Comparison of ENCODE assay signal across 1 cellular context in genomic region chr14:100834441-100835277, GRCh38.
TF ChIP-seq lines count a peak whose summit lies in the region.

No MANE protein-coding gene starts in this region.

TF ChIP-seq in SK-N-SH, 30 proteins besides CTCF, POLR2A, EP300 and RAD21 (continued from another document):
- TF ChIP-seq EZH2phosphoT487 (IDR thresholded peaks at IDR 0.05; ENCODE audit: borderline replicate concordance, low read depth) (no peak), USF1 (IDR thresholded peaks at IDR 0.05; ENCODE audit: borderline replicate concordance, low read depth) (no peak), RXRA (IDR thresholded peaks at IDR 0.05; ENCODE audit: borderline replicate concordance, low read depth) (no peak), SMC3 (IDR thresholded peaks at IDR 0.05; ENCODE audit: low read depth, low read length) (no peak), FOSL2 (IDR thresholded peaks at IDR 0.05; ENCODE audit: borderline replicate concordance, low read depth) (no peak), IRF3 (IDR thresholded peaks at IDR 0.05; ENCODE audit: low read depth, low read length) (no peak)
